ENCODE assay signal across 7 cellular contexts in the genomic region with DNA sequence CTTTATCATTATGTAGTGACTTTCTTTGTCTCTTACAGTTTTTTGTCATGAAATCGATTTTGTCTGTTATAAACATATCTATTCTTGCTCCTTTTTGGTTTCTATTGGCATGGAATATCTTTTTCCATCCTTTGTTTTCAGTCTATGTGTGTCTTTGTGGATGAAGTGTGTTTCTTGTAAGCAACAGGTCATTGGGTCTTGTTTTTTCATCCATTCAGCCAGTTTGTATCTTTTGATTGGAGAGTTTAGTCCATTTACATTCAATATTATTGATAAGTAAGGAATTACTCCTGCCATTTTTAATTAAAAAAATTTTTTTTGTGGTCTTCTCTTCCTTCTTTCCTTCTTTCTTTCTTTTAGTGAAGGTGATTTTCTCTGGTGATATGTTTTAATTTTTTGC.
"Had no signal": no experiment of that assay in that cellular context is flagged by ENCODE, and none has a peak within 500 bp of the region (broad histone marks: within the 10 kb centered on the region; RNA-seq: fewer than 3 reads in every experiment).

No MANE protein-coding gene starts in this region.

- DNase-seq: GDM1, GF-D8 had no signal

- FAIRE-seq: GM12878, GM12891, GM12892, GM18507, GM19239 had no signal

- ATAC-seq: GM12878 had no signal

- H3K4me3 ChIP-seq: GM12878 had no signal
